In genomic region chr2:201887851-201888451, GRCh38 we compare ENCODE assay signal across 10 cellular contexts.
DNase-seq lines count a peak whose midpoint lies in the region; FAIRE-seq and TF ChIP-seq lines count a peak whose summit lies in the region.
"Had no signal": no experiment of that assay in that cellular context is flagged by ENCODE, and none has a peak within 500 bp of the region (broad histone marks: within the 10 kb centered on the region; RNA-seq: fewer than 3 reads in every experiment).

No MANE protein-coding gene starts in this region.

- H3K9me1 ChIP-seq in keratinocyte (ENCODE audit: control insufficient read depth, extremely low read depth, insufficient read depth, low read length): no peaks in the 10 kb centered on the region

- no peak for TF ChIP-seq CTCF in ascending aorta (IDR thresholded peaks at IDR 0.05)
- no peak for TF ChIP-seq CTCF in keratinocyte (optimal IDR thresholded peaks at IDR 0.05 in 1 of 3, IDR thresholded peaks at IDR 0.05 in 1 of 3, conservative IDR thresholded peaks at IDR 0.05 in 1 of 3; ENCODE audit: extremely low read depth in 1 of 3, insufficient read depth in 2 of 3, low read length in 3 of 3)

- H2AFZ ChIP-seq in keratinocyte (ENCODE audit: control insufficient read depth, low read length): peak overlapping the region; percentile 4

- H3K4me2 ChIP-seq in keratinocyte (ENCODE audit: control insufficient read depth, extremely low read depth, insufficient read depth, low read depth, low read length): peak overlapping the region; percentile 35
- H3K4me2 ChIP-seq: A549 had no signal

- H3K4me1 ChIP-seq in ascending aorta: peaks cover 0 to 10% of the 10 kb centered on the region in 2 donors
- peaks cover 16% of the 10 kb centered on the region for H3K4me1 ChIP-seq in keratinocyte (ENCODE audit: control insufficient read depth, extremely low read depth, insufficient read depth, low read length)
- peaks cover 8% of the 10 kb centered on the region for H3K4me1 ChIP-seq in stomach smooth muscle (ENCODE audit: control insufficient read depth, insufficient read depth, low read length)

- DNase-seq in NCI-H2171 treated with DMSO at 0.1 percent for 48 hours (lab: John Stamatoyannopoulos, UW): peak; percentile 47
- no peak for DNase-seq in NCI-H2171 (lab: John Stamatoyannopoulos, UW)
- DNase-seq in ascending aorta (ENCODE audit: low spot score in 2 of 2): no peak
- DNase-seq in keratinocyte (ENCODE audit: low read depth, low spot score): no peak
- DNase-seq in NK-92 treated with Interleukin-12 subunit alpha and Interleukin-12 subunit beta, amount 100 ng/mL, for 24 hours (lab: John Stamatoyannopoulos, UW): no peak
- DNase-seq in COLO829 (ENCODE audit: low spot score): no peak
- DNase-seq in NCI-H1105 treated with DMSO at 0.1 percent for 48 hours (lab: John Stamatoyannopoulos, UW): no peak
- DNase-seq: activated CD4-positive, alpha-beta T cell treated with anti-CD3 and anti-CD28 coated beads, Interleukin-2, amount 50 U/mL, for 48 hours had no signal

- FAIRE-seq in keratinocyte (lab: Jason Lieb, UNC): no peak
- FAIRE-seq: A549 had no signal

- H3K9me3 ChIP-seq in ascending aorta (no peaks in the 10 kb centered on the region), keratinocyte (ENCODE audit: control insufficient read depth, low read depth, low read length) (no peaks in the 10 kb centered on the region), stomach smooth muscle (ENCODE audit: control insufficient read depth in 2 of 2, low read length in 2 of 2) (no peaks in the 10 kb centered on the region)
- H3K9me3 ChIP-seq: A549 had no signal

- dilution Hi-C loops in keratinocyte (cut with MboI; ENCODE audit: extremely low pct_ligation_motif_present, low sequenced_read_pairs): no loop called here

- H3K27ac ChIP-seq in ascending aorta (no peak overlapping the region), keratinocyte (ENCODE audit: control insufficient read depth, insufficient read depth, low read length) (no peak overlapping the region), stomach smooth muscle (ENCODE audit: low read length) (no peak overlapping the region)
- H3K27ac ChIP-seq: A549 had no signal

- H3K79me2 ChIP-seq in keratinocyte (ENCODE audit: control insufficient read depth, insufficient read depth, low read length): no peaks in the 10 kb centered on the region

- H3K27me3 ChIP-seq in ascending aorta (no peaks in the 10 kb centered on the region), keratinocyte (ENCODE audit: control insufficient read depth, extremely low read depth, insufficient read depth, low read length) (peaks cover 9% of the 10 kb centered on the region), stomach smooth muscle (ENCODE audit: control insufficient read depth in 1 of 2, insufficient read depth in 2 of 2, low read length in 2 of 2) (peaks cover 0 to 2% of the 10 kb centered on the region in 2 donors)

- H3K4me3 ChIP-seq in ascending aorta: peak overlapping the region; percentile 27 to 38
- peak overlapping the region in 1 of 3 experiments; percentile 23 for H3K4me3 ChIP-seq in keratinocyte (ENCODE audit: control insufficient read depth in 2 of 3, extremely low read depth in 1 of 3, insufficient read depth in 2 of 3, low read depth in 1 of 3, low read length in 3 of 3)
- H3K4me3 ChIP-seq in stomach smooth muscle (ENCODE audit: low read length in 2 of 2): peak overlapping the region; percentile 47 to 58
- H3K4me3 ChIP-seq: A549 had no signal

- H3K9ac ChIP-seq in keratinocyte (ENCODE audit: control insufficient read depth, extremely low read depth, insufficient read depth, low read length): no peak overlapping the region
- peak overlapping the region in 1 of 2 donors; percentile 11 for H3K9ac ChIP-seq in stomach smooth muscle (ENCODE audit: low read length in 2 of 2)

- intact Hi-C loops in ascending aorta (cut with DNase I): no loop called here

- no peaks in the 10 kb centered on the region for H4K20me1 ChIP-seq in keratinocyte (ENCODE audit: control insufficient read depth, extremely low read depth, insufficient read depth, low read length)

- H3K36me3 ChIP-seq in ascending aorta (no peaks in the 10 kb centered on the region), keratinocyte (ENCODE audit: control insufficient read depth in 2 of 2, extremely low read depth in 1 of 2, insufficient read depth in 2 of 2, low read length in 2 of 2) (no peaks in the 10 kb centered on the region), stomach smooth muscle (ENCODE audit: control insufficient read depth in 2 of 2, insufficient read depth in 2 of 2, low read length in 2 of 2) (no peaks in the 10 kb centered on the region)
